21 cellular contexts compared by ENCODE assay signal in genomic region chr6:134508862-134509498, GRCh38.
DNase-seq lines count a peak whose midpoint lies in the region; ATAC-seq, FAIRE-seq and TF ChIP-seq lines count a peak whose summit lies in the region.
"Had no signal": no experiment of that assay in that cellular context is flagged by ENCODE, and none has a peak within 500 bp of the region (broad histone marks: within the 10 kb centered on the region; RNA-seq: fewer than 3 reads in every experiment).

No MANE protein-coding gene starts in this region.

- H2AFZ ChIP-seq in HCT116 (ENCODE audit: low read depth, low read length, poor library complexity, severe bottlenecking): peak overlapping the region; percentile 42

- H3K27me3 ChIP-seq in BLaER1: no peaks in the 10 kb centered on the region
- H3K27me3 ChIP-seq in HCT116 (ENCODE audit: insufficient read depth, low read length): no peaks in the 10 kb centered on the region
- no peaks in the 10 kb centered on the region for H3K27me3 ChIP-seq in bronchial epithelial cell (ENCODE audit: control insufficient read depth, insufficient read depth, low read length)
- H3K27me3 ChIP-seq in sigmoid colon: no peaks in the 10 kb centered on the region
- H3K27me3 ChIP-seq: BLaER1 treated with 17β-estradiol and CSF1 and Interleukin-3, amounts not matched to agents 10 nM and 100 nM; MG63 had no signal

- H3K4me2 ChIP-seq in BLaER1 (peak overlapping the region; percentile 10; the same call in 1 of the 2 replicates), HCT116 (ENCODE audit: low read length) (no peak overlapping the region)
- H3K4me2 ChIP-seq: SK-N-SH had no signal

- H3K4me1 ChIP-seq in BLaER1 (peaks cover 70% of the 10 kb centered on the region), HCT116 (ENCODE audit: control insufficient read depth in 1 of 2, insufficient read depth in 2 of 2, low read length in 2 of 2) (peaks cover 0 to 14% of the 10 kb centered on the region in 2 experiments; a peak in 1 of 4 replicates), sigmoid colon (no peaks in the 10 kb centered on the region)

- no peaks in the 10 kb centered on the region for H3K79me2 ChIP-seq in HCT116 (ENCODE audit: insufficient read depth, low read length)

- ATAC-seq in HCT116 (no peak; the same call in 1 of the 2 replicates), HG03521 (IDR thresholded peaks at IDR 0.05; ENCODE audit: unreplicated experiment) (no peak)

- peaks cover 17% of the 10 kb centered on the region for H3K9me3 ChIP-seq in BLaER1
- no peaks in the 10 kb centered on the region for H3K9me3 ChIP-seq in HCT116 (ENCODE audit: control insufficient read depth in 1 of 2, insufficient read depth in 1 of 2, low read depth in 1 of 2, low read length in 2 of 2)
- no peaks in the 10 kb centered on the region for H3K9me3 ChIP-seq in sigmoid colon
- H3K9me3 ChIP-seq: MG63, SK-N-SH had no signal

- no peaks in the 10 kb centered on the region for H4K20me1 ChIP-seq in BLaER1
- H4K20me1 ChIP-seq in HCT116 (ENCODE audit: insufficient read depth): no peaks in the 10 kb centered on the region
- H4K20me1 ChIP-seq: BLaER1 treated with 17β-estradiol and CSF1 and Interleukin-3, amounts not matched to agents 10 nM and 100 nM had no signal

- H3K27ac ChIP-seq in BLaER1 (0 out of 2 replicates have a peak overlapping the region, but pooled peaks have one; percentile 27), HCT116 (ENCODE audit: low read depth, low read length) (no peak overlapping the region), sigmoid colon (no peak overlapping the region)

- H3K4me3 Mint-ChIP-seq in nephron progenitor cell: no peak overlapping the region
- H3K4me3 Mint-ChIP-seq: CD8-positive, alpha-beta memory T cell; HFFc6 had no signal

- TF ChIP-seq EP300 in sigmoid colon (IDR thresholded peaks at IDR 0.05): no peak

- FAIRE-seq in bronchial epithelial cell (lab: Jason Lieb, UNC): no peak
- FAIRE-seq: GM12892, GM18507 had no signal

- H3K36me3 Mint-ChIP-seq in nephron progenitor cell (ENCODE audit: low read depth): no peaks in the 10 kb centered on the region
- H3K36me3 Mint-ChIP-seq: CD8-positive, alpha-beta memory T cell had no signal

- DNase-seq in HCT116 (ENCODE audit: low read depth, low spot score) (no peak), bronchial epithelial cell (ENCODE audit: low read depth) (peak; percentile 68), nephron progenitor cell (no peak), SKM-1 treated with dmso at 0.1 percent for 144 hours (lab: John Stamatoyannopoulos, UW; ENCODE audit: unreplicated experiment) (no peak), sigmoid colon (no peak)
- no peak for DNase-seq in activated CD4-positive, CD25-positive, alpha-beta regulatory T cell treated with anti-CD3 and anti-CD28 coated beads, Interleukin-2, amount 50 U/mL, for 72 hours
- DNase-seq: CD8-positive, alpha-beta memory T cell; HFFc6; IMR-90; MG63; NCI-H1092; NCI-H1436 treated with DMSO at 0.1 percent for 48 hours; NCI-H2081; NCI-H748 treated with DMSO at 0.1 percent for 48 hours; SHP77 treated with DMSO at 0.1 percent for 48 hours; SK-N-SH had no signal

- no peak overlapping the region for H3K4me3 ChIP-seq in BLaER1
- H3K4me3 ChIP-seq in HCT116 (replicated peaks in 1 of 2; ENCODE audit: low read depth in 1 of 2, low read length in 2 of 2): no peak overlapping the region
- H3K4me3 ChIP-seq in bronchial epithelial cell (ENCODE audit: low read depth, low read length): no peak overlapping the region
- H3K4me3 ChIP-seq in sigmoid colon: no peak overlapping the region
- H3K4me3 ChIP-seq: BLaER1 treated with 17β-estradiol and CSF1 and Interleukin-3, amounts not matched to agents 10 nM and 100 nM; MG63 had no signal

- TF ChIP-seq CTCF in HCT116 (IDR thresholded peaks at IDR 0.05 in 2 of 3, conservative IDR thresholded peaks at IDR 0.05 in 1 of 3; ENCODE audit: borderline replicate concordance in 1 of 3, insufficient read depth in 1 of 3, low read depth in 2 of 3, low read length in 2 of 3): no peak
- no peak for TF ChIP-seq CTCF in bronchial epithelial cell (IDR thresholded peaks at IDR 0.05; ENCODE audit: insufficient read depth, low read length, severe bottlenecking)
- no peak for TF ChIP-seq CTCF in nephron progenitor cell (IDR thresholded peaks at IDR 0.05)
- TF ChIP-seq CTCF in sigmoid colon (IDR thresholded peaks at IDR 0.05): no peak

- no peak overlapping the region for H3K9ac ChIP-seq in BLaER1
- no peak overlapping the region for H3K9ac ChIP-seq in HCT116 (ENCODE audit: low read length)
- H3K9ac ChIP-seq: SK-N-SH had no signal

- H3K27ac Mint-ChIP-seq in nephron progenitor cell: peak overlapping the region; percentile 77
- H3K27ac Mint-ChIP-seq: CD8-positive, alpha-beta memory T cell; HFFc6 had no signal

- no peak for TF ChIP-seq RAD21 in HCT116 (IDR thresholded peaks at IDR 0.05; ENCODE audit: low read depth)

- no TSS peak for BruUV-seq in HCT116 (replicated peaks; lab: Mats Ljungman, UMichigan)

- H3K4me1 Mint-ChIP-seq in nephron progenitor cell: peaks cover 5% of the 10 kb centered on the region
- H3K4me1 Mint-ChIP-seq: CD8-positive, alpha-beta memory T cell had no signal

- 62 to 88% methylated on average over 7 of the region's 7 CpGs for WGBS in sigmoid colon, 2 donors

- intact Hi-C loops in HCT116 (cut with micrococcal nuclease) (no loop called here), sigmoid colon (cut with DNase I) (no loop called here)

- H3K27me3 Mint-ChIP-seq in nephron progenitor cell (ENCODE audit: low read depth, poor library complexity): peaks cover 4% of the 10 kb centered on the region
- H3K27me3 Mint-ChIP-seq: CD8-positive, alpha-beta memory T cell had no signal

- CTCF ChIA-PET in HCT116 (lab: Charles Lee): no interaction called here

- H3K9me2 ChIP-seq in HCT116 (ENCODE audit: insufficient read depth): no peaks in the 10 kb centered on the region
- H3K9me2 ChIP-seq: SK-N-SH had no signal

- no peaks in the 10 kb centered on the region for H3K36me3 ChIP-seq in BLaER1
- H3K36me3 ChIP-seq in HCT116 (ENCODE audit: control insufficient read depth in 1 of 2, insufficient read depth in 2 of 2, low read length in 2 of 2): no peaks in the 10 kb centered on the region
- H3K36me3 ChIP-seq in bronchial epithelial cell (ENCODE audit: control insufficient read depth, insufficient read depth, low read length): no peaks in the 10 kb centered on the region
- H3K36me3 ChIP-seq in sigmoid colon: no peaks in the 10 kb centered on the region
- H3K36me3 ChIP-seq: BLaER1 treated with 17β-estradiol and CSF1 and Interleukin-3, amounts not matched to agents 10 nM and 100 nM; MG63 had no signal

- peaks cover 10% of the 10 kb centered on the region for H3K9me3 Mint-ChIP-seq in nephron progenitor cell
- H3K9me3 Mint-ChIP-seq: CD8-positive, alpha-beta memory T cell; HFFc6 had no signal

- POLR2A ChIA-PET in HCT116 (lab: Charles Lee): no interaction called here

- TF ChIP-seq POLR2A in HCT116 (IDR thresholded peaks at IDR 0.05; ENCODE audit: borderline replicate concordance, extremely low read depth, insufficient read depth, insufficient read length) (no peak), sigmoid colon (IDR thresholded peaks at IDR 0.05) (no peak)

- RAD21 ChIA-PET in HCT116 (lab: Charles Lee; ENCODE audit: low non-redundant PET in 1 of 2, low total read pairs in 2 of 2, uncharacterized antibody in 2 of 2, unreplicated experiment in 2 of 2): no interaction called here

TF ChIP-seq in HCT116, 20 proteins besides CTCF, POLR2A, EP300 and RAD21 (continues in another document):
- TF ChIP-seq EZH2 (IDR thresholded peaks at IDR 0.05) (no peak), SIN3A (IDR thresholded peaks at IDR 0.05; ENCODE audit: low read depth) (no peak), ZBTB33 (IDR thresholded peaks at IDR 0.05; ENCODE audit: extremely low read depth, insufficient replicate concordance, low read length) (no peak), CBX3 (IDR thresholded peaks at IDR 0.05; ENCODE audit: low read depth) (no peak), ZNF274 (IDR thresholded peaks at IDR 0.05; ENCODE audit: low read depth, low read length) (no peak), FOSL1 (IDR thresholded peaks at IDR 0.05; ENCODE audit: low read depth) (no peak), JUND (IDR thresholded peaks at IDR 0.05) (no peak), ATF3 (IDR thresholded peaks at IDR 0.05) (no peak), ELF1 (IDR thresholded peaks at IDR 0.05; ENCODE audit: borderline replicate concordance, low read depth) (no peak), EGR1 (IDR thresholded peaks at IDR 0.05; ENCODE audit: low read depth) (no peak)
